ENCODE assay signal across 1 cellular context in genomic region chr1:236760986-236761385, GRCh38.
TF ChIP-seq lines count a peak whose summit lies in the region.

No MANE protein-coding gene starts in this region.

TF ChIP-seq in H1, 55 proteins besides CTCF, POLR2A, EP300 and RAD21:
- no peak for TF ChIP-seq TAF7 (optimal IDR thresholded peaks at IDR 0.05; ENCODE audit: borderline replicate concordance, low read depth, low read length)
- TF ChIP-seq POLR2AphosphoS5 (IDR thresholded peaks at IDR 0.05; ENCODE audit: low read depth, low read length): no peak
- no peak for TF ChIP-seq HDAC6 (IDR thresholded peaks at IDR 0.05; ENCODE audit: low read depth, low read length)
- TF ChIP-seq GTF2F1 (IDR thresholded peaks at IDR 0.05; ENCODE audit: borderline replicate concordance, low read depth, low read length): no peak
- no peak for TF ChIP-seq PHF8 (conservative IDR thresholded peaks at IDR 0.05; ENCODE audit: low read depth, low read length)
- no peak for TF ChIP-seq GABPA (IDR thresholded peaks at IDR 0.05; ENCODE audit: borderline replicate concordance, insufficient read depth, low read length)
- no peak for TF ChIP-seq JUN (IDR thresholded peaks at IDR 0.05; ENCODE audit: low read depth, low read length)
- no peak for TF ChIP-seq FOSL1 (IDR thresholded peaks at IDR 0.05; ENCODE audit: insufficient read depth, low read depth, low read length)
- no peak for TF ChIP-seq NANOG (IDR thresholded peaks at IDR 0.05; ENCODE audit: insufficient read depth, low read depth, low read length, poor library complexity, severe bottlenecking)
- no peak for TF ChIP-seq SP2 (IDR thresholded peaks at IDR 0.05; ENCODE audit: low read length)
- TF ChIP-seq ASH2L (IDR thresholded peaks at IDR 0.05; ENCODE audit: low read length): no peak
- no peak for TF ChIP-seq E2F6 (IDR thresholded peaks at IDR 0.05)
- TF ChIP-seq KDM1A (IDR thresholded peaks at IDR 0.05; ENCODE audit: borderline replicate concordance, low read length): no peak
- no peak for TF ChIP-seq SP4 (IDR thresholded peaks at IDR 0.05; ENCODE audit: low read length)
- no peak for TF ChIP-seq RFX5 (IDR thresholded peaks at IDR 0.05; ENCODE audit: borderline replicate concordance, low read depth, low read length)
TF ChIP-seq in H1: peak in this region for 0.
